ENCODE assay signal across 7 cellular contexts in genomic region chr4:140755811-140756291, GRCh38. TPM values are rescaled to one million over a fixed set of nuclear protein-coding genes. Genes with fewer than 3 reads are reported as not detected.
DNase-seq lines count a peak whose midpoint lies in the region; ATAC-seq and TF ChIP-seq lines count a peak whose summit lies in the region.

No MANE protein-coding gene starts in this region.

- TF ChIP-seq CTCF in upper lobe of right lung (IDR thresholded peaks at IDR 0.05), result no peak

- H3K9me3 ChIP-seq in upper lobe of right lung, result no peaks in the 10 kb centered on the region

- intact Hi-C loops in upper lobe of right lung (cut with DNase I), result no loop called here

- H3K4me3 ChIP-seq in upper lobe of right lung, result peak overlapping the region; percentile 79

- H3K36me3 ChIP-seq in upper lobe of right lung, result no peaks in the 10 kb centered on the region

- peaks cover 3% of the 10 kb centered on the region for H3K4me1 ChIP-seq in upper lobe of right lung

- H3K27me3 ChIP-seq in upper lobe of right lung, result no peaks in the 10 kb centered on the region

- peak overlapping the region; percentile 99 for H3K27ac ChIP-seq in upper lobe of right lung

- DNase-seq in ELR (ENCODE audit: low read depth) (peak; percentile 52), T1000 (lab: John Stamatoyannopoulos, UW) (peak; percentile 52), mucosa of gallbladder (ENCODE audit: low spot score) (peak; percentile 21), upper lobe of right lung (peak; percentile 82)

- ATAC-seq in GM19372 (IDR thresholded peaks at IDR 0.05; ENCODE audit: low read depth, unreplicated experiment) (peak; percentile 48), HG03354 (IDR thresholded peaks at IDR 0.05; ENCODE audit: poor library complexity, severe bottlenecking, unreplicated experiment) (peak; percentile 58), esophagus mucosa (peak; percentile 56), upper lobe of right lung (peak; percentile 65)

RNA-seq across cellular contexts. Expression of gene TBC1D9, which starts 0.3 kb away (rescaled TPM):
- total RNA-seq in esophagus mucosa (11.5 TPM), mucosa of gallbladder (36.9 TPM), upper lobe of right lung (39.5 TPM)

Comparison
In these comparisons a context has a peak if more than half of its experiments do, and no peak if none do; other contexts are left out.
1. Peak in every context shown above with its lines: DNase-seq, ATAC-seq, H3K4me3 ChIP-seq and H3K27ac ChIP-seq.
2. DNase-seq: peak in every context shown above with its lines; median percentile 82 in upper lobe of right lung; 52 in ELR; 52 in T1000; 21 in mucosa of gallbladder.